Comparison of ENCODE assay signal across 1 cellular context in genomic region chr5:110017854-110018253, GRCh38.
TF ChIP-seq lines count a peak whose summit lies in the region.

No MANE protein-coding gene starts in this region.

TF ChIP-seq in HepG2, 621 proteins besides CTCF, POLR2A, EP300 and RAD21 (continued from another document and continues in another):
- TF ChIP-seq HMGXB3 (CRISPR knock-in tag; IDR thresholded peaks at IDR 0.05; ENCODE audit: borderline replicate concordance) (peak; percentile 59; the same call in 1 of the 2 replicates), HNF4A (CRISPR knock-in tag; IDR thresholded peaks at IDR 0.05) (peak; percentile 77), ZSCAN29 (CRISPR knock-in tag; conservative IDR thresholded peaks at IDR 0.05) (no peak), NFE2L2 (IDR thresholded peaks at IDR 0.05; ENCODE audit: low read length) (no peak), THAP7 (CRISPR knock-in tag; IDR thresholded peaks at IDR 0.05) (0 out of 2 replicates have a peak, but pooled peaks have one; percentile 6), KMT2B (CRISPR knock-in tag; IDR thresholded peaks at IDR 0.05) (0 out of 2 replicates have a peak, but pooled peaks have one; percentile 39), NFIB (CRISPR knock-in tag; IDR thresholded peaks at IDR 0.05; ENCODE audit: borderline replicate concordance) (no peak), NR2F6 (IDR thresholded peaks at IDR 0.05) (peak; percentile 34; the same call in 1 of the 2 replicates), NR2F6 (CRISPR knock-in tag; IDR thresholded peaks at IDR 0.05) (peak; percentile 52; the same call in 1 of the 2 replicates), GATAD1 (CRISPR knock-in tag; IDR thresholded peaks at IDR 0.05) (0 out of 2 replicates have a peak, but pooled peaks have one; percentile 18), ZNF232 (CRISPR knock-in tag; IDR thresholded peaks at IDR 0.05; ENCODE audit: borderline replicate concordance) (0 out of 2 replicates have a peak, but pooled peaks have one; percentile 31), FOXO1 (CRISPR knock-in tag; IDR thresholded peaks at IDR 0.05) (peak; percentile 58), RCOR2 (CRISPR knock-in tag; IDR thresholded peaks at IDR 0.05) (peak; percentile 67; the same call in 1 of the 2 replicates), ZNF547 (CRISPR knock-in tag; IDR thresholded peaks at IDR 0.05) (no peak), ZNF670 (CRISPR knock-in tag; IDR thresholded peaks at IDR 0.05; ENCODE audit: borderline replicate concordance) (peak; percentile 37; the same call in 1 of the 2 replicates), SOX5 (CRISPR knock-in tag; IDR thresholded peaks at IDR 0.05; ENCODE audit: borderline replicate concordance) (peak; percentile 73; the same call in 1 of the 2 replicates), DNMT1 (CRISPR knock-in tag; IDR thresholded peaks at IDR 0.05) (no peak), ATF1 (CRISPR knock-in tag; IDR thresholded peaks at IDR 0.05) (peak; percentile 51; the same call in 1 of the 2 replicates), ZSCAN5A (CRISPR knock-in tag; IDR thresholded peaks at IDR 0.05; ENCODE audit: borderline replicate concordance) (no peak), NCOA2 (CRISPR knock-in tag; IDR thresholded peaks at IDR 0.05) (peak; percentile 79), MIXL1 (CRISPR knock-in tag; IDR thresholded peaks at IDR 0.05) (peak; percentile 81; the same call in 1 of the 2 replicates), HES4 (CRISPR knock-in tag; IDR thresholded peaks at IDR 0.05; ENCODE audit: borderline replicate concordance) (no peak), POLR2AphosphoS5 (IDR thresholded peaks at IDR 0.05; ENCODE audit: low read depth, low read length) (no peak), ARID5B (CRISPR knock-in tag; IDR thresholded peaks at IDR 0.05) (peak; percentile 88), CREM (IDR thresholded peaks at IDR 0.05) (peak; percentile 63), CREM (CRISPR knock-in tag; IDR thresholded peaks at IDR 0.05) (no peak), TCF7 (IDR thresholded peaks at IDR 0.05; ENCODE audit: low read depth) (no peak), ZFP37 (CRISPR knock-in tag; IDR thresholded peaks at IDR 0.05; ENCODE audit: borderline replicate concordance) (no peak), ZNF549 (CRISPR knock-in tag; IDR thresholded peaks at IDR 0.05) (no peak), SOX6 (IDR thresholded peaks at IDR 0.05) (no peak), SOX6 (CRISPR knock-in tag; IDR thresholded peaks at IDR 0.05) (peak; percentile 83), RAD51 (IDR thresholded peaks at IDR 0.05; ENCODE audit: borderline replicate concordance) (no peak), ASH2L (IDR thresholded peaks at IDR 0.05; ENCODE audit: insufficient read length, low read depth, low read length) (peak; percentile 22)
- TF ChIP-seq, protein P1, sequence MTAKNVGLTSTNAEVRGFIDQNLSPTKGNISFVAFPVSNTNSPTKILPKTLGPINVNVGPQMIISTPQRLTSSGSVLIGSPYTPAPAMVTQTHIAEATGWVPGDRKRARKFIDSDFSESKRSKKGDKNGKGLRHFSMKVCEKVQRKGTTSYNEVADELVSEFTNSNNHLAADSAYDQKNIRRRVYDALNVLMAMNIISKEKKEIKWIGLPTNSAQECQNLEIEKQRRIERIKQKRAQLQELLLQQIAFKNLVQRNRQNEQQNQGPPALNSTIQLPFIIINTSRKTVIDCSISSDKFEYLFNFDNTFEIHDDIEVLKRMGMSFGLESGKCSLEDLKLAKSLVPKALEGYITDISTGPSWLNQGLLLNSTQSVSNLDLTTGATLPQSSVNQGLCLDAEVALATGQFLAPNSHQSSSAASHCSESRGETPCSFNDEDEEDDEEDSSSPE (CRISPR knock-in tag; IDR thresholded peaks at IDR 0.05) = peak; percentile 19; the same call in 1 of the 2 replicates
- TF ChIP-seq, protein P2, sequence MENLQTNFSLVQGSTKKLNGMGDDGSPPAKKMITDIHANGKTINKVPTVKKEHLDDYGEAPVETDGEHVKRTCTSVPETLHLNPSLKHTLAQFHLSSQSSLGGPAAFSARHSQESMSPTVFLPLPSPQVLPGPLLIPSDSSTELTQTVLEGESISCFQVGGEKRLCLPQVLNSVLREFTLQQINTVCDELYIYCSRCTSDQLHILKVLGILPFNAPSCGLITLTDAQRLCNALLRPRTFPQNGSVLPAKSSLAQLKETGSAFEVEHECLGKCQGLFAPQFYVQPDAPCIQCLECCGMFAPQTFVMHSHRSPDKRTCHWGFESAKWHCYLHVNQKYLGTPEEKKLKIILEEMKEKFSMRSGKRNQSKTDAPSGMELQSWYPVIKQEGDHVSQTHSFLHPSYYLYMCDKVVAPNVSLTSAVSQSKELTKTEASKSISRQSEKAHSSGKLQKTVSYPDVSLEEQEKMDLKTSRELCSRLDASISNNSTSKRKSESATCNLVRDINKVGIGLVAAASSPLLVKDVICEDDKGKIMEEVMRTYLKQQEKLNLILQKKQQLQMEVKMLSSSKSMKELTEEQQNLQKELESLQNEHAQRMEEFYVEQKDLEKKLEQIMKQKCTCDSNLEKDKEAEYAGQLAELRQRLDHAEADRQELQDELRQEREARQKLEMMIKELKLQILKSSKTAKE (CRISPR knock-in tag; IDR thresholded peaks at IDR 0.05; ENCODE audit: borderline replicate concordance) = no peak
- TF ChIP-seq, protein P3, sequence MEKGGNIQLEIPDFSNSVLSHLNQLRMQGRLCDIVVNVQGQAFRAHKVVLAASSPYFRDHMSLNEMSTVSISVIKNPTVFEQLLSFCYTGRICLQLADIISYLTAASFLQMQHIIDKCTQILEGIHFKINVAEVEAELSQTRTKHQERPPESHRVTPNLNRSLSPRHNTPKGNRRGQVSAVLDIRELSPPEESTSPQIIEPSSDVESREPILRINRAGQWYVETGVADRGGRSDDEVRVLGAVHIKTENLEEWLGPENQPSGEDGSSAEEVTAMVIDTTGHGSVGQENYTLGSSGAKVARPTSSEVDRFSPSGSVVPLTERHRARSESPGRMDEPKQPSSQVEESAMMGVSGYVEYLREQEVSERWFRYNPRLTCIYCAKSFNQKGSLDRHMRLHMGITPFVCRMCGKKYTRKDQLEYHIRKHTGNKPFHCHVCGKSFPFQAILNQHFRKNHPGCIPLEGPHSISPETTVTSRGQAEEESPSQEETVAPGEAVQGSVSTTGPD (CRISPR knock-in tag; IDR thresholded peaks at IDR 0.05) = 0 out of 2 replicates have a peak, but pooled peaks have one; percentile 23
- TF ChIP-seq, protein P4, sequence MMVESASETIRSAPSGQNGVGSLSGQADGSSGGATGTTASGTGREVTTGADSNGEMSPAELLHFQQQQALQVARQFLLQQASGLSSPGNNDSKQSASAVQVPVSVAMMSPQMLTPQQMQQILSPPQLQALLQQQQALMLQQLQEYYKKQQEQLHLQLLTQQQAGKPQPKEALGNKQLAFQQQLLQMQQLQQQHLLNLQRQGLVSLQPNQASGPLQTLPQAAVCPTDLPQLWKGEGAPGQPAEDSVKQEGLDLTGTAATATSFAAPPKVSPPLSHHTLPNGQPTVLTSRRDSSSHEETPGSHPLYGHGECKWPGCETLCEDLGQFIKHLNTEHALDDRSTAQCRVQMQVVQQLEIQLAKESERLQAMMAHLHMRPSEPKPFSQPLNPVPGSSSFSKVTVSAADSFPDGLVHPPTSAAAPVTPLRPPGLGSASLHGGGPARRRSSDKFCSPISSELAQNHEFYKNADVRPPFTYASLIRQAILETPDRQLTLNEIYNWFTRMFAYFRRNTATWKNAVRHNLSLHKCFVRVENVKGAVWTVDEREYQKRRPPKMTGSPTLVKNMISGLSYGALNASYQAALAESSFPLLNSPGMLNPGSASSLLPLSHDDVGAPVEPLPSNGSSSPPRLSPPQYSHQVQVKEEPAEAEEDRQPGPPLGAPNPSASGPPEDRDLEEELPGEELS (CRISPR knock-in tag; IDR thresholded peaks at IDR 0.05) = peak; percentile 34; the same call in 1 of the 2 replicates
